19 cellular contexts compared by ENCODE assay signal in the genomic region with DNA sequence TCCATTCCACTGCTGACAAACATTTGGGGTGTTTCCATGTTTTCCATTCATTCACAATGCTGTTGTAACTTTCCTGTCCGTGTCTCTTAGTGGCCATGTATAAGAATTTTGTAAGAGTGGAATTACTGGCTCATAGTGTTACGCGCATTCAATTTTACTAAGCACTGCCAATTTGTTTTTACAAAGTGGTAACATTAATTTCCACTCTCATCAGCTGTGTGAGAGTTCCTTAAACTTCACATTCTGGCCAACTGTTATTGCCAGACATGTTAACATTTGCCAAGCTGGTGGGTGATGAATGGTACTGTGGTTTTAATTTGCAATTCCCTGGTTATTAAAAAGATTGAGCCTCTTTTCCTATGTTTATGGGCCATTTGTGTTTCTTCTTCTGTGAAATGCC.
A peak's percentile ranks its signal among the peaks of the same experiment; 100 is the strongest.
DNase-seq lines count a peak whose midpoint lies in the region; ATAC-seq and TF ChIP-seq lines count a peak whose summit lies in the region.
"Had no signal": no experiment of that assay in that cellular context is flagged by ENCODE, and none has a peak within 500 bp of the region (broad histone marks: within the 10 kb centered on the region; RNA-seq: fewer than 3 reads in every experiment).

No MANE protein-coding gene starts in this region.

- in situ Hi-C loops in astrocyte of the cerebellum (cut with HindIII; ENCODE audit: low sequenced_read_pairs): no loop called here

- no peak for ATAC-seq in activated CD4-positive, CD25-positive, alpha-beta regulatory T cell treated with anti-CD3 and anti-CD28 coated beads, Interleukin-2, amount 50 U/mL, for 24 hours
- ATAC-seq: A549, Right ventricle myocardium inferior had no signal

- no peak overlapping the region for H3K4me3 ChIP-seq in astrocyte of the cerebellum (ENCODE audit: low read depth, low read length)
- H3K4me3 ChIP-seq: A549, MG63 had no signal

- no peak for TF ChIP-seq CTCF in astrocyte of the cerebellum (IDR thresholded peaks at IDR 0.05; ENCODE audit: low read depth, low read length, missing control alignments)

- DNase-seq in NOMO-1 treated with DMSO at 0.1 percent for 48 hours (lab: John Stamatoyannopoulos, UW; ENCODE audit: unreplicated experiment): peak; percentile 24
- DNase-seq in NOMO-1 (lab: John Stamatoyannopoulos, UW; ENCODE audit: unreplicated experiment in 2 of 2): no peak
- peak; percentile 75 for DNase-seq in astrocyte of the cerebellum (ENCODE audit: low read depth)
- DNase-seq in fibroblast of peridontal ligament (ENCODE audit: extremely low read depth): peak; percentile 19
- DNase-seq in stromal cell of bone marrow (ENCODE audit: low read depth): peak; percentile 25
- no peak for DNase-seq in globus pallidus (ENCODE audit: low spot score)
- DNase-seq: GDM1, HCEC 1CT, IMR-90, Karpas-422, MG63, NCI-H1092 treated with DMSO at 0.1 percent for 48 hours, NCI-H146, NCI-H2029 treated with DMSO at 0.1 percent for 48 hours, NCI-H2171, NCI-H526 treated with DMSO at 0.1 percent for 48 hours had no signal

Comparison
In these comparisons a context has a peak if more than half of its experiments do, and no peak if none do; other contexts are left out.
1. DNase-seq: peak in NOMO-1 treated with DMSO at 0.1 percent for 48 hours (single experiment), astrocyte of the cerebellum (single experiment), fibroblast of peridontal ligament (single experiment) and stromal cell of bone marrow (single experiment); none in NOMO-1 (0 of 2) and globus pallidus (single experiment).